In the genomic region with DNA sequence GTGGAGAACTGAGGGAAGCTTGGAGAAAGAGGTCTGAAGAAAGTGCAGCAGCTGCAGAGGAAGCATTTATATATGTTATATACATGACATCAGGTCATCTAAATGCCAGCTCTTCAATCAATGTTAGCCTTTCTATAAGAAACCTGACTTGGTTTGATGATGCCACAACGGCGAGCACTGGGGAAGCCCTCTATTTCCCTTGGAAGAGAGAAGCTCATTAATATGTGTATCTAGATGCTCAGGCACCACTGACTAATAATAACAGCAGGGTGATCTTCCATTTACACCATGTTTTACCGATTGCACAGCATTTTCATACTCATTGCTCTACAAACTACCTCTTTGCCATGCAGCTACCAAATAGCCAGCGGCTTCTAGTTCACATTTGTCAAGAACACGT, we compare ENCODE assay signal across 8 cellular contexts. TPM values are rescaled to one million over a fixed set of nuclear protein-coding genes. Genes with fewer than 3 reads are reported as not detected.
A peak's percentile ranks its signal among the peaks of the same experiment; 100 is the strongest.
DNase-seq lines count a peak whose midpoint lies in the region; ATAC-seq and TF ChIP-seq lines count a peak whose summit lies in the region.

No MANE protein-coding gene starts in this region.

- intact Hi-C loops in left lung (cut with DNase I), result no loop called here

- H3K27ac Mint-ChIP-seq in activated CD8-positive, alpha-beta memory T cell treated with anti-CD3 and anti-CD28 coated beads, Interleukin-2, amount 10 ng/mL, durations not matched to agents 7 days and 5 days, result peak overlapping the region; percentile 98
- H3K27ac Mint-ChIP-seq in activated naive CD8-positive, alpha-beta T cell, result peak overlapping the region; percentile 97

- H3K27me3 Mint-ChIP-seq in activated CD8-positive, alpha-beta memory T cell treated with anti-CD3 and anti-CD28 coated beads, Interleukin-2, amount 10 ng/mL, durations not matched to agents 7 days and 5 days, result no peaks in the 10 kb centered on the region
- no peaks in the 10 kb centered on the region for H3K27me3 Mint-ChIP-seq in activated naive CD8-positive, alpha-beta T cell

- TF ChIP-seq POLR2A in tibial nerve (IDR thresholded peaks at IDR 0.05), result no peak

- no peaks in the 10 kb centered on the region for H3K9me3 Mint-ChIP-seq in activated CD8-positive, alpha-beta memory T cell treated with anti-CD3 and anti-CD28 coated beads, Interleukin-2, amount 10 ng/mL, durations not matched to agents 7 days and 5 days (ENCODE audit: low read depth)
- H3K9me3 Mint-ChIP-seq in activated naive CD8-positive, alpha-beta T cell (ENCODE audit: low read depth), result no peaks in the 10 kb centered on the region

- H3K36me3 Mint-ChIP-seq in activated CD8-positive, alpha-beta memory T cell treated with anti-CD3 and anti-CD28 coated beads, Interleukin-2, amount 10 ng/mL, durations not matched to agents 7 days and 5 days, result peaks cover 26% of the 10 kb centered on the region
- H3K36me3 Mint-ChIP-seq in activated naive CD8-positive, alpha-beta T cell, result peaks cover 6% of the 10 kb centered on the region

- TF ChIP-seq CTCF in left lung (IDR thresholded peaks at IDR 0.05), result no peak
- TF ChIP-seq CTCF in tibial nerve (IDR thresholded peaks at IDR 0.05), result no peak

- peak overlapping the region; percentile 100 for H3K4me3 Mint-ChIP-seq in activated CD8-positive, alpha-beta memory T cell treated with anti-CD3 and anti-CD28 coated beads, Interleukin-2, amount 10 ng/mL, durations not matched to agents 7 days and 5 days
- peak overlapping the region; percentile 100 for H3K4me3 Mint-ChIP-seq in activated naive CD8-positive, alpha-beta T cell

- peaks cover 4 to 30% of the 10 kb centered on the region in 2 donors for H3K4me1 ChIP-seq in left lung
- H3K4me1 ChIP-seq in tibial nerve, result peaks cover 0 to 29% (median 16%) of the 10 kb centered on the region in 4 donors

- TF ChIP-seq EP300 in tibial nerve (IDR thresholded peaks at IDR 0.05), result no peak

- H3K27me3 ChIP-seq in left lung (no peaks in the 10 kb centered on the region), tibial nerve (no peaks in the 10 kb centered on the region)

- H3K4me3 ChIP-seq in left lung (peak overlapping the region; percentile 86 to 89), tibial nerve (peak overlapping the region; percentile 54 to 90 (median 65))

- DNase-seq in activated CD8-positive, alpha-beta memory T cell treated with anti-CD3 and anti-CD28 coated beads, Interleukin-2, amount 10 ng/mL, durations not matched to agents 7 days and 5 days, result no peak
- DNase-seq in activated CD8-positive, alpha-beta memory T cell treated with anti-CD3 and anti-CD28 coated beads, Interleukin-2, amount 50 U/mL, for 48 hours, result no peak
- DNase-seq in left lung (no peak), tibial nerve (ENCODE audit: low spot score in 2 of 2) (no peak), cortex of kidney (lab: John Stamatoyannopoulos, UW) (no peak), GDM1 (lab: John Stamatoyannopoulos, UW) (no peak)

- H3K36me3 ChIP-seq in left lung, result no peaks in the 10 kb centered on the region
- peaks cover 0 to 10% (median 0%) of the 10 kb centered on the region in 3 donors for H3K36me3 ChIP-seq in tibial nerve

- no peak for ATAC-seq in activated CD8-positive, alpha-beta memory T cell treated with anti-CD3 and anti-CD28 coated beads, Interleukin-2, amount 10 ng/mL, durations not matched to agents 7 days and 5 days
- ATAC-seq in left lung (no peak), HG02973 (IDR thresholded peaks at IDR 0.05; ENCODE audit: unreplicated experiment) (no peak)

- H3K9me3 ChIP-seq in left lung (no peaks in the 10 kb centered on the region), tibial nerve (no peaks in the 10 kb centered on the region)

- CTCF ChIA-PET in activated CD8-positive, alpha-beta memory T cell treated with anti-CD3 and anti-CD28 coated beads, Interleukin-2, amount 10 ng/mL, durations not matched to agents 7 days and 5 days (lab: Charles Lee), result interaction anchor here (0.6 to 5.0 kb wide), 8 partner anchors 12 to 1377 kb away, joined by 3 to 20 read pairs (median 6); a partner anchor contains a TSS

- 15 to 20% methylated on average over 5 of the region's 5 CpGs for WGBS in tibial nerve, 2 donors

- H3K4me1 Mint-ChIP-seq in activated CD8-positive, alpha-beta memory T cell treated with anti-CD3 and anti-CD28 coated beads, Interleukin-2, amount 10 ng/mL, durations not matched to agents 7 days and 5 days, result peaks cover 46% of the 10 kb centered on the region
- H3K4me1 Mint-ChIP-seq in activated naive CD8-positive, alpha-beta T cell (ENCODE audit: low read depth), result peaks cover 28% of the 10 kb centered on the region

- H3K27ac ChIP-seq in left lung (peak overlapping the region in 1 of 2 donors; percentile 69), tibial nerve (peak overlapping the region in 2 of 4 donors; percentile 85)

RNA-seq across cellular contexts. Expression of a gene that starts 0.8 kb away (rescaled TPM):
- 10 to 100 TPM; 45.2 to 59.5 TPM for total RNA-seq in activated CD8-positive, alpha-beta memory T cell treated with anti-CD3 and anti-CD28 coated beads, Interleukin-2, amount 10 ng/mL, durations not matched to agents 7 days and 5 days
- 10 to 100 TPM in 1 of 2 donors, 1 to 10 TPM in 1; 9.8 to 15.8 TPM for total RNA-seq in left lung
- 10 to 100 TPM in 2 of 4 donors, 1 to 10 TPM in 2; 4.2 to 24.3 (median 9.9) TPM for total RNA-seq in tibial nerve

RNA-seq across cellular contexts. Expression of a gene that starts 6.4 kb away (rescaled TPM):
- total RNA-seq in activated CD8-positive, alpha-beta memory T cell treated with anti-CD3 and anti-CD28 coated beads, Interleukin-2, amount 10 ng/mL, durations not matched to agents 7 days and 5 days, result 1 to 10 TPM; 2.8 to 2.9 TPM
- 1 to 10 TPM; 3.1 to 4.6 TPM for total RNA-seq in left lung
- 1 to 10 TPM in 3 of 4 donors, under 1 TPM in 1; 0.78 to 3.1 (median 1.2) TPM for total RNA-seq in tibial nerve

RNA-seq across cellular contexts. Expression of a gene that starts 11.7 kb away (rescaled TPM):
- total RNA-seq in activated CD8-positive, alpha-beta memory T cell treated with anti-CD3 and anti-CD28 coated beads, Interleukin-2, amount 10 ng/mL, durations not matched to agents 7 days and 5 days, result 10 to 100 TPM; 15.1 to 16.2 TPM
- total RNA-seq in left lung (10 to 100 TPM; 24.7 to 25.9 TPM), tibial nerve (10 to 100 TPM; 26.4 to 48.1 (median 36.0) TPM)
